25 cellular contexts compared by ENCODE assay signal in genomic region chr18:21453512-21453862, GRCh38.
DNase-seq lines count a peak whose midpoint lies in the region; ATAC-seq, FAIRE-seq and TF ChIP-seq lines count a peak whose summit lies in the region.
"Had no signal": no experiment of that assay in that cellular context is flagged by ENCODE, and none has a peak within 500 bp of the region (broad histone marks: within the 10 kb centered on the region; RNA-seq: fewer than 3 reads in every experiment).

No MANE protein-coding gene starts in this region.

- ATAC-seq in left ventricle myocardium superior (peak; percentile 43), GM18861 (IDR thresholded peaks at IDR 0.05; ENCODE audit: unreplicated experiment) (no peak)
- ATAC-seq in activated CD8-positive, alpha-beta T cell treated with anti-CD3 and anti-CD28 coated beads, Interleukin-2, amount 10 ng/mL, durations not matched to agents 7 days and 5 days: no peak
- ATAC-seq: activated CD4-positive, alpha-beta T cell treated with anti-CD3 and anti-CD28 coated beads for 36 hours; activated naive CD8-positive, alpha-beta T cell treated with anti-CD3 and anti-CD28 coated beads, Interleukin-2, amount 50 U/mL, for 24 hours; CD8-positive, alpha-beta T cell; GM12878; natural killer cell treated with Interleukin-12 subunit alpha and Interleukin-12 subunit beta and Interleukin-15 and Interleukin-18, amount 100 ng/mL, for 72 hours had no signal

- H3K4me3 ChIP-seq in neuronal stem cell (ENCODE audit: low read length in 2 of 2): no peak overlapping the region
- H3K4me3 ChIP-seq: dorsolateral prefrontal cortex, GM12878, thyroid gland had no signal

- H4K8ac ChIP-seq in neuronal stem cell (ENCODE audit: low read depth, low read length): no peak overlapping the region

- CTCF ChIA-PET in activated CD8-positive, alpha-beta T cell treated with anti-CD3 and anti-CD28 coated beads, Interleukin-2, amount 10 ng/mL, durations not matched to agents 7 days and 5 days (lab: Charles Lee): no interaction called here

- H2BK12ac ChIP-seq in neuronal stem cell (ENCODE audit: low read length): no peak overlapping the region

- no peak overlapping the region for H2BK120ac ChIP-seq in neuronal stem cell (ENCODE audit: low read depth, low read length)

- no peak overlapping the region for H3K18ac ChIP-seq in neuronal stem cell (ENCODE audit: low read length)

- H3K4ac ChIP-seq in neuronal stem cell (ENCODE audit: low read length): no peak overlapping the region

- no peak for TF ChIP-seq POLR2A in H54 (IDR thresholded peaks at IDR 0.05; ENCODE audit: low read depth, low read length)

- H2AFZ ChIP-seq in neuronal stem cell (ENCODE audit: low read length): no peak overlapping the region

- peaks cover 37 to 100% of the 10 kb centered on the region in 2 donors for H3K36me3 ChIP-seq in neuronal stem cell (replicated peaks in 1 of 2; ENCODE audit: control insufficient read depth in 2 of 2, insufficient read depth in 2 of 2, low read length in 2 of 2)

- H3K27me3 Mint-ChIP-seq in activated CD8-positive, alpha-beta T cell treated with anti-CD3 and anti-CD28 coated beads, Interleukin-2, amount 10 ng/mL, durations not matched to agents 7 days and 5 days (ENCODE audit: low read depth): peaks cover 22% of the 10 kb centered on the region

- no peak overlapping the region for H4K91ac ChIP-seq in neuronal stem cell (ENCODE audit: low read depth, low read length, poor library complexity)

- no peaks in the 10 kb centered on the region for H3K9me3 Mint-ChIP-seq in activated CD8-positive, alpha-beta T cell treated with anti-CD3 and anti-CD28 coated beads, Interleukin-2, amount 10 ng/mL, durations not matched to agents 7 days and 5 days (ENCODE audit: insufficient read depth)
- H3K9me3 Mint-ChIP-seq: activated naive CD8-positive, alpha-beta T cell treated with anti-CD3 and anti-CD28 coated beads, Interleukin-2, amount 50 U/mL, for 24 hours; CD8-positive, alpha-beta T cell; H9; natural killer cell treated with Interleukin-12 subunit alpha and Interleukin-12 subunit beta and Interleukin-15 and Interleukin-18, amount 100 ng/mL, for 72 hours had no signal

- H2BK15ac ChIP-seq in neuronal stem cell (ENCODE audit: low read length): no peak overlapping the region

- FAIRE-seq in H54 (lab: Jason Lieb, UNC): no peak
- FAIRE-seq: GM12878, small intestine had no signal

- H3K27me3 ChIP-seq in neuronal stem cell (ENCODE audit: control insufficient read depth in 3 of 3, insufficient read depth in 3 of 3, low read depth in 1 of 3, low read length in 3 of 3): no peaks in the 10 kb centered on the region
- H3K27me3 ChIP-seq: thyroid gland had no signal

- no peak overlapping the region for H2BK5ac ChIP-seq in neuronal stem cell (ENCODE audit: low read length)

- peak; percentile 6 for DNase-seq in H54 (ENCODE audit: insufficient read length, low spot score)
- peak; percentile 80 for DNase-seq in NCI-H146 treated with DMSO at 0.1 percent for 48 hours (lab: John Stamatoyannopoulos, UW; ENCODE audit: unreplicated experiment)
- no peak for DNase-seq in left ventricle myocardium superior
- peak; percentile 39 for DNase-seq in renal cortical epithelial cell (ENCODE audit: low read depth)
- no peak for DNase-seq in activated CD8-positive, alpha-beta T cell treated with anti-CD3 and anti-CD28 coated beads, Interleukin-2, amount 10 ng/mL, durations not matched to agents 7 days and 5 days
- DNase-seq in neuronal stem cell (ENCODE audit: low spot score): no peak
- DNase-seq: activated CD4-positive, alpha-beta T cell treated with anti-CD3 and anti-CD28 coated beads for 36 hours; activated naive CD8-positive, alpha-beta T cell treated with anti-CD3 and anti-CD28 coated beads, Interleukin-2, amount 50 U/mL, for 24 hours; CD8-positive, alpha-beta T cell; foreskin melanocyte; H9; NCI-H1436; NCI-H524 treated with DMSO at 0.1 percent for 48 hours; posterior cingulate gyrus; SHP77; small intestine; stimulated activated CD4-positive, alpha-beta T cell treated with anti-CD3 and anti-CD28 coated beads, Interleukin-2, amount 100 ng/mL, for 48 hours; stimulated activated naive CD4-positive, alpha-beta T cell treated with Interleukin-2 at 50 U/mL for 16 hours; SW 1271; thyroid gland had no signal

- H3K23ac ChIP-seq in neuronal stem cell (ENCODE audit: low read depth, low read length, poor library complexity): no peak overlapping the region

- H3K9me3 ChIP-seq in neuronal stem cell (replicated peaks in 1 of 2; ENCODE audit: control insufficient read depth in 2 of 2, insufficient read depth in 1 of 2, low read depth in 1 of 2, low read length in 2 of 2): no peaks in the 10 kb centered on the region
- H3K9me3 ChIP-seq: thyroid gland had no signal

- no peaks in the 10 kb centered on the region for H3K79me1 ChIP-seq in neuronal stem cell (ENCODE audit: low read depth, low read length)

- no peaks in the 10 kb centered on the region for H3K4me1 Mint-ChIP-seq in activated CD8-positive, alpha-beta T cell treated with anti-CD3 and anti-CD28 coated beads, Interleukin-2, amount 10 ng/mL, durations not matched to agents 7 days and 5 days (ENCODE audit: low read depth)

- H3K14ac ChIP-seq in neuronal stem cell (ENCODE audit: low read length): no peak overlapping the region

- POLR2A ChIA-PET in activated CD8-positive, alpha-beta T cell treated with anti-CD3 and anti-CD28 coated beads, Interleukin-2, amount 10 ng/mL, durations not matched to agents 7 days and 5 days (lab: Charles Lee): no interaction called here

- WGBS in neuronal stem cell (ENCODE audit: extremely low coverage in 2 of 2, insufficient read length in 2 of 2, insufficient replicate concordance in 1 of 2), 2 donors: no CpG with 5 or more reads among the region's 6 CpGs

- intact Hi-C loops in left ventricle myocardium superior (cut with micrococcal nuclease): no loop called here

- H3K4me3 Mint-ChIP-seq in activated CD8-positive, alpha-beta T cell treated with anti-CD3 and anti-CD28 coated beads, Interleukin-2, amount 10 ng/mL, durations not matched to agents 7 days and 5 days: no peak overlapping the region
- H3K4me3 Mint-ChIP-seq: activated CD4-positive, alpha-beta T cell treated with anti-CD3 and anti-CD28 coated beads for 36 hours; activated naive CD8-positive, alpha-beta T cell treated with anti-CD3 and anti-CD28 coated beads, Interleukin-2, amount 50 U/mL, for 24 hours; CD8-positive, alpha-beta T cell; H9; natural killer cell treated with Interleukin-12 subunit alpha and Interleukin-12 subunit beta and Interleukin-15 and Interleukin-18, amount 100 ng/mL, for 72 hours had no signal

- H3K9ac ChIP-seq in neuronal stem cell (ENCODE audit: low read depth, low read length, poor library complexity): no peak overlapping the region

- no peak overlapping the region for H2AK5ac ChIP-seq in neuronal stem cell (ENCODE audit: low read depth, low read length)

- no peak overlapping the region for H3K4me2 ChIP-seq in neuronal stem cell (ENCODE audit: insufficient read depth, low read length, poor library complexity, severe bottlenecking)

- no peaks in the 10 kb centered on the region for H3K4me1 ChIP-seq in neuronal stem cell (ENCODE audit: control insufficient read depth in 2 of 2, insufficient read depth in 1 of 2, low read depth in 1 of 2, low read length in 2 of 2)
- H3K4me1 ChIP-seq: thyroid gland had no signal

- H3K27ac ChIP-seq in neuronal stem cell (replicated peaks; ENCODE audit: low read length): no peak overlapping the region
- H3K27ac ChIP-seq: epithelial cell of prostate, thyroid gland had no signal

- no peaks in the 10 kb centered on the region for H3K36me3 Mint-ChIP-seq in activated CD8-positive, alpha-beta T cell treated with anti-CD3 and anti-CD28 coated beads, Interleukin-2, amount 10 ng/mL, durations not matched to agents 7 days and 5 days (ENCODE audit: low read depth)
- H3K36me3 Mint-ChIP-seq: CD8-positive, alpha-beta T cell; natural killer cell treated with Interleukin-12 subunit alpha and Interleukin-12 subunit beta and Interleukin-15 and Interleukin-18, amount 100 ng/mL, for 72 hours had no signal

- H3K27ac Mint-ChIP-seq in activated CD8-positive, alpha-beta T cell treated with anti-CD3 and anti-CD28 coated beads, Interleukin-2, amount 10 ng/mL, durations not matched to agents 7 days and 5 days: no peak overlapping the region
- H3K27ac Mint-ChIP-seq: activated CD4-positive, alpha-beta T cell treated with anti-CD3 and anti-CD28 coated beads for 36 hours; activated naive CD8-positive, alpha-beta T cell treated with anti-CD3 and anti-CD28 coated beads, Interleukin-2, amount 50 U/mL, for 24 hours; CD8-positive, alpha-beta T cell; H9; natural killer cell treated with Interleukin-12 subunit alpha and Interleukin-12 subunit beta and Interleukin-15 and Interleukin-18, amount 100 ng/mL, for 72 hours had no signal

Comparison
In these comparisons a context has a peak if more than half of its experiments do, and no peak if none do; other contexts are left out.
1. DNase-seq: peak in H54 (single experiment), NCI-H146 treated with DMSO at 0.1 percent for 48 hours (single experiment) and renal cortical epithelial cell (single experiment); none in left ventricle myocardium superior (single experiment), activated CD8-positive, alpha-beta T cell treated with anti-CD3 and anti-CD28 coated beads, Interleukin-2, amount 10 ng/mL, durations not matched to agents 7 days and 5 days (single experiment) and neuronal stem cell (single experiment).